Comparison of ENCODE assay signal across 8 cellular contexts in the genomic region with DNA sequence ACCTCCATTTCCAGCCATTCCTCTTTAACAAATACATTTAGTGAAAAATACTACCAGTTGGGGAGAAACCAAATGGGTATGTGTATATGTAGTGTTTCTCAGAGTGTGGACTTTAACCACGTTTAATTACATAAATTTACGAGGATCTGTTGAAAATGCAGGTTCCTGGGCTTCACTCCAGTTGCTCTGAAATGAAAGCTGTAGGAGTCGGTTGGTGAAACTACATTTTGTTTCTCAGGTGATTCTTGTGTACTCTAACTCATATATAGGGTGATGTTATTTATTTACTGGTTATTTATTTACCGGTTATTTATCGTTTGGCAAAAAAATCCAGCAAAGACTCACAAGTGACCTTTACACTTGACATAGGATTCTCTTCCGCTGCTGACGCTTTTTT. TPM values are rescaled to one million over a fixed set of nuclear protein-coding genes. Genes with fewer than 3 reads are reported as not detected.
A peak's percentile ranks its signal among the peaks of the same experiment; 100 is the strongest.
DNase-seq lines count a peak whose midpoint lies in the region; ATAC-seq, FAIRE-seq and TF ChIP-seq lines count a peak whose summit lies in the region.

No MANE protein-coding gene starts in this region.

- H3K4me3 ChIP-seq in body of pancreas: no peak overlapping the region

- H3K27me3 Mint-ChIP-seq in natural killer cell treated with Interleukin-12 subunit alpha and Interleukin-12 subunit beta and Interleukin-15 and Interleukin-18, amount 100 ng/mL, for 72 hours: no peaks in the 10 kb centered on the region

- peak; percentile 2 for ATAC-seq in GM18858 (IDR thresholded peaks at IDR 0.05; ENCODE audit: unreplicated experiment)
- peak; percentile 4 for ATAC-seq in HG03159 (IDR thresholded peaks at IDR 0.05; ENCODE audit: unreplicated experiment)
- ATAC-seq in body of pancreas: peak; percentile 2
- ATAC-seq in natural killer cell treated with Interleukin-12 subunit alpha and Interleukin-12 subunit beta and Interleukin-15 and Interleukin-18, amount 100 ng/mL, for 72 hours: no peak

- no peaks in the 10 kb centered on the region for H3K9me3 Mint-ChIP-seq in natural killer cell treated with Interleukin-12 subunit alpha and Interleukin-12 subunit beta and Interleukin-15 and Interleukin-18, amount 100 ng/mL, for 72 hours

- no peaks in the 10 kb centered on the region for H3K27me3 ChIP-seq in body of pancreas

- FAIRE-seq in GM19239 (lab: Jason Lieb, UNC): no peak

- H3K4me1 Mint-ChIP-seq in natural killer cell treated with Interleukin-12 subunit alpha and Interleukin-12 subunit beta and Interleukin-15 and Interleukin-18, amount 100 ng/mL, for 72 hours (ENCODE audit: low read depth in 2 of 2): peaks cover 49 to 73% of the 10 kb centered on the region in 2 donors

- intact Hi-C loops in body of pancreas (cut with DNase I): no loop called here

- peak overlapping the region; percentile 98 to 99 for H3K27ac Mint-ChIP-seq in natural killer cell treated with Interleukin-12 subunit alpha and Interleukin-12 subunit beta and Interleukin-15 and Interleukin-18, amount 100 ng/mL, for 72 hours

- peak overlapping the region; percentile 95 for H3K4me3 Mint-ChIP-seq in natural killer cell treated with Interleukin-12 subunit alpha and Interleukin-12 subunit beta and Interleukin-15 and Interleukin-18, amount 100 ng/mL, for 72 hours

- DNase-seq in body of pancreas (no peak), pons (ENCODE audit: low spot score) (no peak), GM19239 (ENCODE audit: insufficient read length, low spot score) (no peak), iPS-NIHi7 (ENCODE audit: extremely low spot score) (no peak), HK-2 (ENCODE audit: unreplicated experiment) (no peak)
- no peak for DNase-seq in natural killer cell treated with Interleukin-12 subunit alpha and Interleukin-12 subunit beta and Interleukin-15 and Interleukin-18, amount 100 ng/mL, for 72 hours (ENCODE audit: low spot score)

- peaks cover 69% of the 10 kb centered on the region for H3K36me3 Mint-ChIP-seq in natural killer cell treated with Interleukin-12 subunit alpha and Interleukin-12 subunit beta and Interleukin-15 and Interleukin-18, amount 100 ng/mL, for 72 hours

- WGBS in body of pancreas, 2 donors: 0 to 3% methylated on average over 7 of the region's 7 CpGs

- H3K9me3 ChIP-seq in body of pancreas: no peaks in the 10 kb centered on the region

- H3K27ac ChIP-seq in body of pancreas: peak overlapping the region; percentile 91 to 97 (median 95)

- TF ChIP-seq POLR2A in body of pancreas (IDR thresholded peaks at IDR 0.05): no peak

- H3K36me3 ChIP-seq in body of pancreas (replicated peaks in 1 of 2; ENCODE audit: insufficient read depth in 1 of 2, low read depth in 2 of 2): peaks cover 0 to 3% of the 10 kb centered on the region in 2 donors

- H3K4me1 ChIP-seq in body of pancreas: peaks cover 19% of the 10 kb centered on the region

- TF ChIP-seq CTCF in body of pancreas (IDR thresholded peaks at IDR 0.05): no peak

RNA-seq across cellular contexts. Expression of a gene that starts 0.4 kb away (rescaled TPM):
- total RNA-seq in body of pancreas: 10 to 100 TPM; 28.5 to 40.2 TPM
- total RNA-seq in natural killer cell treated with Interleukin-12 subunit alpha and Interleukin-12 subunit beta and Interleukin-15 and Interleukin-18, amount 100 ng/mL, for 72 hours: 100 to 1,000 TPM; 346 to 459 TPM

Comparison
In these comparisons a context has a peak if more than half of its experiments do, and no peak if none do; other contexts are left out.
1. ATAC-seq: peak in GM18858 (single experiment), HG03159 (single experiment) and body of pancreas (single experiment); none in natural killer cell treated with Interleukin-12 subunit alpha and Interleukin-12 subunit beta and Interleukin-15 and Interleukin-18, amount 100 ng/mL, for 72 hours (0 of 2).
2. RNA of a gene that starts 0.4 kb away (total RNA-seq): 346 to 459 TPM in natural killer cell treated with Interleukin-12 subunit alpha and Interleukin-12 subunit beta and Interleukin-15 and Interleukin-18, amount 100 ng/mL, for 72 hours; 28.5 to 40.2 TPM in body of pancreas; every median in the first group is over 4 times any median in the second.